Comparison of ENCODE assay signal across 11 cellular contexts in genomic region chr1:167194182-167194581, GRCh38.
"Had no signal": no experiment of that assay in that cellular context is flagged by ENCODE, and none has a peak within 500 bp of the region (broad histone marks: within the 10 kb centered on the region; RNA-seq: fewer than 3 reads in every experiment).

No MANE protein-coding gene starts in this region.

- H3K4me3 Mint-ChIP-seq: GM23338, H9, HFFc6 had no signal

- H3K9me3 Mint-ChIP-seq: GM23338, H9, HFFc6 had no signal

- H2AFZ ChIP-seq: GM23248 had no signal

- H3K4me2 ChIP-seq: GM23338 had no signal

- FAIRE-seq: H1, H54 had no signal

- H3K36me3 ChIP-seq: HAP-1 had no signal

- H3K4me3 ChIP-seq: GM23248, GM23338, HAP-1 had no signal

- H3K27ac ChIP-seq: GM23248 had no signal

- H3K9ac ChIP-seq: GM23248 had no signal

- H3K27ac Mint-ChIP-seq: GM23338, HFFc6 had no signal

- H3K4me1 ChIP-seq: HAP-1 had no signal

- DNase-seq: GM23248, GOT3, H7, H9, HCEC 1CT, HFFc6 had no signal

- H3K9me3 ChIP-seq: HAP-1 had no signal

- ATAC-seq: GM23338, HCT116 had no signal
